In the genomic region with DNA sequence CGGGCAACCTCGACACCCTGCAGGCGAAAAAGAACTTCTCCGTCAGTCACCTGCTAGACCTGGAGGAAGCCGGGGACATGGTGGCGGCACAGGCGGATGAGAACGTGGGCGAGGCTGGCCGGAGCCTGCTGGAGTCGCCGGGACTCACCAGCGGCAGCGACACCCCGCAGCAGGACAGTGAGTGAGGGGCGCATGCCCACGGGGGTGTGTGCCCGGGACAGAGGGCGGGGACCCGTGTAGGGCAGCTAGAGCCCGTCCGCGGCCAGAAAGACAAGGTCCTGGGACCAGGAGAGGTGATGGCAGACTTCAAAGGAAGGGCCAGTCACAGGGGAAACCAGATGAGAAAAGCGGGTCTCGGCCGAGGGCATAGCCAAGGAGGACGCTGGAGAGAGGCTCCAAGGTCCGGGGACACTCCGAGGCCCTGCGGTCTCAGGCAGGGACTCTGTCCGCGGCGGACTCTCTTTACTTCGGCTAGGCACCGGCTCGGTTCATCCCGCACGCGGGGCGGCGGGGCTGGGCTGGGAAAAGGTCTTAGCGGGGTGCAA, we compare ENCODE assay signal across 8 cellular contexts. TPM values are rescaled to one million over a fixed set of nuclear protein-coding genes. Genes with fewer than 3 reads are reported as not detected.
DNase-seq lines count a peak whose midpoint lies in the region; ATAC-seq and TF ChIP-seq lines count a peak whose summit lies in the region.

No MANE protein-coding gene starts in this region.

- H2AFZ ChIP-seq in mammary epithelial cell (ENCODE audit: low read depth, low read length) (peak overlapping the region; percentile 92), PC-9 (no peak overlapping the region)

- no TSS peak for BruUV-seq in mammary epithelial cell (replicated peaks; lab: Mats Ljungman, UMichigan)
- no TSS peak for BruUV-seq in PC-9 (replicated peaks; lab: Mats Ljungman, UMichigan)

- H3K27me3 ChIP-seq in mammary epithelial cell (ENCODE audit: insufficient read depth, low read length) (peaks cover 29% of the 10 kb centered on the region), left lung (peaks cover 69 to 100% of the 10 kb centered on the region in 2 donors), thymus (ENCODE audit: control insufficient read depth, insufficient read depth) (peaks cover 89% of the 10 kb centered on the region), PC-9 (ENCODE audit: insufficient read depth, low read depth) (peaks cover 8% of the 10 kb centered on the region)

- H3K4me2 ChIP-seq in mammary epithelial cell (ENCODE audit: insufficient read depth, low read depth, low read length) (peak overlapping the region; percentile 96), PC-9 (no peak overlapping the region)

- H3K9ac ChIP-seq in mammary epithelial cell (ENCODE audit: insufficient read depth, low read length): no peak overlapping the region

- TF ChIP-seq CTCF in mammary epithelial cell (conservative IDR thresholded peaks at IDR 0.05 in 1 of 2, IDR thresholded peaks at IDR 0.05 in 1 of 2; ENCODE audit: extremely low read depth in 1 of 2, insufficient read depth in 1 of 2, low read depth in 1 of 2, low read length in 2 of 2): no peak
- TF ChIP-seq CTCF in left lung (IDR thresholded peaks at IDR 0.05): no peak
- TF ChIP-seq CTCF in PC-9 (conservative IDR thresholded peaks at IDR 0.05): no peak

- peak overlapping the region; percentile 41 for H3K4me3 Mint-ChIP-seq in activated CD4-positive, alpha-beta memory T cell treated with anti-CD3 and anti-CD28 coated beads for 36 hours
- H3K4me3 Mint-ChIP-seq in activated CD4-positive, alpha-beta memory T cell treated with anti-CD3 and anti-CD28 coated beads, Interleukin-2, amount 10 ng/mL, durations not matched to agents 7 days and 5 days: no peak overlapping the region

- in situ Hi-C loops in mammary epithelial cell (cut with MboI; ENCODE audit: low sequenced_read_pairs in 2 of 2): no loop called here

- no peaks in the 10 kb centered on the region for H3K79me2 ChIP-seq in mammary epithelial cell (ENCODE audit: insufficient read depth, low read length)
- H3K79me2 ChIP-seq in PC-9 (ENCODE audit: low read depth): no peaks in the 10 kb centered on the region

- H3K4me1 Mint-ChIP-seq in activated CD4-positive, alpha-beta memory T cell treated with anti-CD3 and anti-CD28 coated beads for 36 hours (ENCODE audit: low read depth): peaks cover 37% of the 10 kb centered on the region
- H3K4me1 Mint-ChIP-seq in activated CD4-positive, alpha-beta memory T cell treated with anti-CD3 and anti-CD28 coated beads, Interleukin-2, amount 10 ng/mL, durations not matched to agents 7 days and 5 days: peaks cover 28% of the 10 kb centered on the region

- no peaks in the 10 kb centered on the region for H3K9me3 ChIP-seq in mammary epithelial cell (replicated peaks; ENCODE audit: insufficient read depth, low read length)
- H3K9me3 ChIP-seq in left lung: no peaks in the 10 kb centered on the region
- H3K9me3 ChIP-seq in thymus (ENCODE audit: control insufficient read depth): no peaks in the 10 kb centered on the region
- H3K9me3 ChIP-seq in PC-9 (ENCODE audit: insufficient read depth, low read depth): no peaks in the 10 kb centered on the region

- H3K27ac Mint-ChIP-seq in activated CD4-positive, alpha-beta memory T cell treated with anti-CD3 and anti-CD28 coated beads for 36 hours: no peak overlapping the region
- no peak overlapping the region for H3K27ac Mint-ChIP-seq in activated CD4-positive, alpha-beta memory T cell treated with anti-CD3 and anti-CD28 coated beads, Interleukin-2, amount 10 ng/mL, durations not matched to agents 7 days and 5 days

- no peaks in the 10 kb centered on the region for H3K9me2 ChIP-seq in PC-9 (ENCODE audit: insufficient read depth)

- intact Hi-C loops in activated CD4-positive, alpha-beta memory T cell treated with anti-CD3 and anti-CD28 coated beads for 36 hours (cut with micrococcal nuclease): no loop called here
- intact Hi-C loops in mammary epithelial cell (cut with micrococcal nuclease) (loop anchor here (5.0 to 10.0 kb wide), 4 partner anchors 42 to 650 kb away; a partner anchor contains a TSS), left lung (cut with DNase I) (no loop called here), PC-9 (cut with micrococcal nuclease; ENCODE audit: unreplicated experiment) (no loop called here)

- no peaks in the 10 kb centered on the region for H3F3A ChIP-seq in PC-9 (ENCODE audit: insufficient read depth, low read depth)

- peaks cover 80% of the 10 kb centered on the region for H3K27me3 Mint-ChIP-seq in activated CD4-positive, alpha-beta memory T cell treated with anti-CD3 and anti-CD28 coated beads for 36 hours
- peaks cover 90% of the 10 kb centered on the region for H3K27me3 Mint-ChIP-seq in activated CD4-positive, alpha-beta memory T cell treated with anti-CD3 and anti-CD28 coated beads, Interleukin-2, amount 10 ng/mL, durations not matched to agents 7 days and 5 days

- 0% methylated on average over 12 of the region's 42 CpGs for WGBS in mammary epithelial cell (ENCODE audit: low coverage, missing lambda C conversion rate)
- WGBS in thymus: 4% methylated on average over 42 of the region's 42 CpGs

- H3K36me3 ChIP-seq in mammary epithelial cell (ENCODE audit: insufficient read depth, low read length) (no peaks in the 10 kb centered on the region), left lung (no peaks in the 10 kb centered on the region), thymus (ENCODE audit: control insufficient read depth, insufficient read depth) (no peaks in the 10 kb centered on the region), PC-9 (ENCODE audit: low read depth) (no peaks in the 10 kb centered on the region)

- no peak for DNase-seq in activated CD4-positive, alpha-beta memory T cell treated with anti-CD3 and anti-CD28 coated beads for 36 hours
- no peak for DNase-seq in activated CD4-positive, alpha-beta memory T cell treated with anti-CD3 and anti-CD28 coated beads, Interleukin-2, amount 10 ng/mL, durations not matched to agents 7 days and 5 days
- DNase-seq in mammary epithelial cell: peak; percentile 19
- DNase-seq in left lung: peak in 1 of 2 donors; percentile 77
- DNase-seq in GOT3 (lab: John Stamatoyannopoulos, UW): no peak
- DNase-seq in NCI-H1048 (lab: John Stamatoyannopoulos, UW): no peak
- DNase-seq in PC-9: no peak

- H3K27ac ChIP-seq in mammary epithelial cell (ENCODE audit: insufficient read depth, low read depth, low read length): no peak overlapping the region
- H3K27ac ChIP-seq in left lung: peak overlapping the region; percentile 66 to 87
- H3K27ac ChIP-seq in thymus (ENCODE audit: low read depth): peak overlapping the region; percentile 76
- H3K27ac ChIP-seq in PC-9: no peak overlapping the region

- H3K4me3 ChIP-seq in mammary epithelial cell (replicated peaks in 1 of 3; ENCODE audit: insufficient read depth in 1 of 3, low read depth in 2 of 3, low read length in 3 of 3) (peak overlapping the region; percentile 46 to 56 (median 53)), left lung (peak overlapping the region; percentile 43 to 49), thymus (ENCODE audit: low read length) (peak overlapping the region; percentile 27), PC-9 (no peak overlapping the region)

- H3K4me1 ChIP-seq in mammary epithelial cell (ENCODE audit: insufficient read depth, low read length) (peaks cover 9% of the 10 kb centered on the region), left lung (peaks cover 0 to 17% of the 10 kb centered on the region in 2 donors), thymus (ENCODE audit: control insufficient read depth, insufficient read depth, low read length) (no peaks in the 10 kb centered on the region), PC-9 (replicated peaks; ENCODE audit: insufficient read depth) (no peaks in the 10 kb centered on the region)

- H3K9me3 Mint-ChIP-seq in activated CD4-positive, alpha-beta memory T cell treated with anti-CD3 and anti-CD28 coated beads for 36 hours: no peaks in the 10 kb centered on the region
- H3K9me3 Mint-ChIP-seq in activated CD4-positive, alpha-beta memory T cell treated with anti-CD3 and anti-CD28 coated beads, Interleukin-2, amount 10 ng/mL, durations not matched to agents 7 days and 5 days: no peaks in the 10 kb centered on the region

- dilution Hi-C loops in mammary epithelial cell (cut with HindIII; ENCODE audit: low sequenced_read_pairs): no loop called here

- ATAC-seq in left lung: peak; percentile 41

- H4K20me1 ChIP-seq in mammary epithelial cell (ENCODE audit: insufficient read depth, low read length) (no peaks in the 10 kb centered on the region), PC-9 (ENCODE audit: insufficient read depth) (no peaks in the 10 kb centered on the region)

- POLR2A ChIA-PET in activated CD4-positive, alpha-beta memory T cell treated with anti-CD3 and anti-CD28 coated beads for 36 hours (lab: Charles Lee): no interaction called here
- POLR2A ChIA-PET in activated CD4-positive, alpha-beta memory T cell treated with anti-CD3 and anti-CD28 coated beads, Interleukin-2, amount 10 ng/mL, durations not matched to agents 7 days and 5 days (lab: Charles Lee): no interaction called here
- POLR2A ChIA-PET in PC-9 (lab: Charles Lee; ENCODE audit: unreplicated experiment): no interaction called here

- no peaks in the 10 kb centered on the region for H3K36me3 Mint-ChIP-seq in activated CD4-positive, alpha-beta memory T cell treated with anti-CD3 and anti-CD28 coated beads for 36 hours
- H3K36me3 Mint-ChIP-seq in activated CD4-positive, alpha-beta memory T cell treated with anti-CD3 and anti-CD28 coated beads, Interleukin-2, amount 10 ng/mL, durations not matched to agents 7 days and 5 days (ENCODE audit: low read depth): peaks cover 3% of the 10 kb centered on the region

- CTCF ChIA-PET in activated CD4-positive, alpha-beta memory T cell treated with anti-CD3 and anti-CD28 coated beads for 36 hours (lab: Charles Lee): no interaction called here
- CTCF ChIA-PET in activated CD4-positive, alpha-beta memory T cell treated with anti-CD3 and anti-CD28 coated beads, Interleukin-2, amount 10 ng/mL, durations not matched to agents 7 days and 5 days (lab: Charles Lee): no interaction called here
- CTCF ChIA-PET in mammary epithelial cell (lab: Charles Lee; ENCODE audit: low non-redundant PET): interaction anchor here (0.5 kb wide), 1 partner anchor 884 kb away, joined by 4 read pairs; no protein-coding TSS in a partner anchor
- CTCF ChIA-PET in PC-9 (lab: Charles Lee): no interaction called here

RNA-seq across cellular contexts. Expression of a gene that starts 0.4 kb away (rescaled TPM):
- total RNA-seq in activated CD4-positive, alpha-beta memory T cell treated with anti-CD3 and anti-CD28 coated beads for 36 hours: not detected
- total RNA-seq in activated CD4-positive, alpha-beta memory T cell treated with anti-CD3 and anti-CD28 coated beads, Interleukin-2, amount 10 ng/mL, durations not matched to agents 7 days and 5 days: not detected
- total RNA-seq in mammary epithelial cell: 1 to 10 TPM in 1 of 2 donors, not detected in 1; 1.7 TPM
- polyA plus RNA-seq in mammary epithelial cell: 0.18 TPM
- polyA minus RNA-seq in mammary epithelial cell: not detected
- total RNA-seq in left lung: 10 to 100 TPM; 64.4 to 79.6 TPM
- 18.3 TPM for polyA plus RNA-seq in thymus
- not detected in 2 replicates for total RNA-seq in PC-9 (2021)

Comparison
In these comparisons a context has a peak if more than half of its experiments do, and no peak if none do; other contexts are left out.
1. H3K27ac ChIP-seq: peak in left lung (2 of 2) and thymus (single experiment); none in mammary epithelial cell (single experiment) and PC-9 (single experiment).
2. RNA of a gene that starts 0.4 kb away (total RNA-seq): 64.4 to 79.6 TPM in left lung; 1.7 TPM in mammary epithelial cell, not detected in activated CD4-positive, alpha-beta memory T cell treated with anti-CD3 and anti-CD28 coated beads for 36 hours, not detected in activated CD4-positive, alpha-beta memory T cell treated with anti-CD3 and anti-CD28 coated beads, Interleukin-2, amount 10 ng/mL, durations not matched to agents 7 days and 5 days and not detected in PC-9; every median in the first group is over 10 times any median in the second.